ENCODE assay signal across 8 cellular contexts in genomic region chr3:12288466-12289129, GRCh38. TPM values are rescaled to one million over a fixed set of nuclear protein-coding genes. Genes with fewer than 3 reads are reported as not detected.
DNase-seq lines count a peak whose midpoint lies in the region; ATAC-seq, FAIRE-seq and TF ChIP-seq lines count a peak whose summit lies in the region.

Gene PPARG, plus strand, starts transcription at chr3:12289070. Its CDS starts 90,642 bp downstream, at chr3:12379712.

- no peak for TF ChIP-seq POLR2A in body of pancreas (IDR thresholded peaks at IDR 0.05)

- peak within 1 kb of the TSS; percentile 94 for H3K4me2 ChIP-seq in smooth muscle cell

- H3K9ac ChIP-seq in smooth muscle cell (ENCODE audit: low read depth) = peak within 1 kb of the TSS; percentile 48

- peaks cover 0 to 3% of the 10 kb centered on the region in 2 experiments for H3K9me3 ChIP-seq in CD4-positive, CD25-positive, alpha-beta regulatory T cell (ENCODE audit: control insufficient read depth in 2 of 2, low read length in 2 of 2)
- no peaks in the 10 kb centered on the region for H3K9me3 ChIP-seq in body of pancreas
- no peaks in the 10 kb centered on the region for H3K9me3 ChIP-seq in smooth muscle cell (replicated peaks; ENCODE audit: low read depth)

- peaks cover 27% of the 10 kb centered on the region for H3K27me3 ChIP-seq in CD4-positive, CD25-positive, alpha-beta regulatory T cell (ENCODE audit: control insufficient read depth, insufficient read depth, low read length)
- peaks cover 0 to 11% of the 10 kb centered on the region in 2 donors for H3K27me3 ChIP-seq in body of pancreas
- peaks cover 51% of the 10 kb centered on the region for H3K27me3 ChIP-seq in smooth muscle cell (ENCODE audit: low read depth)

- no peaks in the 10 kb centered on the region for H3K4me1 ChIP-seq in CD4-positive, CD25-positive, alpha-beta regulatory T cell (ENCODE audit: control insufficient read depth, insufficient read depth, low read length, poor library complexity, severe bottlenecking)
- peaks cover 13% of the 10 kb centered on the region for H3K4me1 ChIP-seq in body of pancreas
- H3K4me1 ChIP-seq in smooth muscle cell (ENCODE audit: low read depth) = peaks cover 3% of the 10 kb centered on the region

- ATAC-seq in CD4-positive, CD25-positive, alpha-beta regulatory T cell (ENCODE audit: low read depth in 2 of 2) = no peak
- peak; percentile 57 for ATAC-seq in body of pancreas

- H3K27me3 Mint-ChIP-seq in CD4-positive, CD25-positive, alpha-beta regulatory T cell = peaks cover 65% of the 10 kb centered on the region
- H3K27me3 Mint-ChIP-seq in HFFc6 (ENCODE audit: insufficient read depth) = peaks cover 6% of the 10 kb centered on the region; the same call in 1 of the 2 replicates

- no peaks in the 10 kb centered on the region for H4K20me1 ChIP-seq in smooth muscle cell (ENCODE audit: low read depth)

- H3K27ac Mint-ChIP-seq in CD4-positive, CD25-positive, alpha-beta regulatory T cell = no peak within 1 kb of the TSS
- peak within 1 kb of the TSS; percentile 48 for H3K27ac Mint-ChIP-seq in HFFc6

- intact Hi-C loops in body of pancreas (cut with DNase I) = no loop called here

- peak within 1 kb of the TSS in 3 of 4 donors; percentile 13 to 56 (median 22) for H3K4me3 Mint-ChIP-seq in CD4-positive, CD25-positive, alpha-beta regulatory T cell
- peak within 1 kb of the TSS; percentile 78 for H3K4me3 Mint-ChIP-seq in HFFc6

- no peaks in the 10 kb centered on the region for H3K79me2 ChIP-seq in smooth muscle cell (ENCODE audit: low read depth)

- no peaks in the 10 kb centered on the region for H3K36me3 ChIP-seq in CD4-positive, CD25-positive, alpha-beta regulatory T cell (ENCODE audit: control insufficient read depth, insufficient read depth, low read length)
- H3K36me3 ChIP-seq in body of pancreas (replicated peaks in 1 of 2; ENCODE audit: insufficient read depth in 1 of 2, low read depth in 2 of 2) (no peaks in the 10 kb centered on the region), smooth muscle cell (ENCODE audit: low read depth) (no peaks in the 10 kb centered on the region)

- no peak within 1 kb of the TSS for H3K4me3 ChIP-seq in CD4-positive, CD25-positive, alpha-beta regulatory T cell (ENCODE audit: low read depth, low read length)
- H3K4me3 ChIP-seq in body of pancreas = peak within 1 kb of the TSS in 1 of 2 donors; percentile 24
- peak within 1 kb of the TSS; percentile 64 for H3K4me3 ChIP-seq in smooth muscle cell

- H3K36me3 Mint-ChIP-seq in CD4-positive, CD25-positive, alpha-beta regulatory T cell = no peaks in the 10 kb centered on the region
- no peaks in the 10 kb centered on the region for H3K36me3 Mint-ChIP-seq in HFFc6 (ENCODE audit: low read depth)

- no peak for FAIRE-seq in GM19239 (lab: Jason Lieb, UNC)

- WGBS in body of pancreas, 2 donors = 0 to 2% methylated on average over 16 to 37 of the region's 50 CpGs
- WGBS in smooth muscle cell (ENCODE audit: low lambda C conversion rate) = under 1% methylated on average over 46 of the region's 50 CpGs

- H3K9me3 Mint-ChIP-seq in CD4-positive, CD25-positive, alpha-beta regulatory T cell = peaks cover 0 to 9% (median 0%) of the 10 kb centered on the region in 7 donors
- H3K9me3 Mint-ChIP-seq in HFFc6 = no peaks in the 10 kb centered on the region

- H3K4me1 Mint-ChIP-seq in CD4-positive, CD25-positive, alpha-beta regulatory T cell = peaks cover 0 to 10% (median 2%) of the 10 kb centered on the region in 4 donors
- H3K4me1 Mint-ChIP-seq in HFFc6 (ENCODE audit: low read depth) = peaks cover under 1% of the 10 kb centered on the region; the same call in 1 of the 2 replicates

- H2AFZ ChIP-seq in smooth muscle cell (ENCODE audit: low read depth) = peak within 1 kb of the TSS; percentile 72

- no peak within 1 kb of the TSS for H3K27ac ChIP-seq in CD4-positive, CD25-positive, alpha-beta regulatory T cell (ENCODE audit: insufficient read depth, low read length, poor library complexity, severe bottlenecking)
- H3K27ac ChIP-seq in body of pancreas = peak within 1 kb of the TSS in 3 of 4 donors; percentile 34 to 61 (median 40)
- no peak within 1 kb of the TSS for H3K27ac ChIP-seq in smooth muscle cell (ENCODE audit: low read depth)

- DNase-seq in CD4-positive, CD25-positive, alpha-beta regulatory T cell = no peak
- no peak for DNase-seq in HFFc6
- DNase-seq in body of pancreas = peak in 3 of 4 donors; percentile 12 to 15 (median 12)
- peak; percentile 53 for DNase-seq in iPS-NIHi7 (ENCODE audit: extremely low spot score)
- no peak for DNase-seq in smooth muscle cell (lab: John Stamatoyannopoulos, UW; ENCODE audit: unreplicated experiment)
- DNase-seq in GM19239 (ENCODE audit: insufficient read length, low spot score) = no peak
- DNase-seq in GF-D8 (lab: John Stamatoyannopoulos, UW) = no peak
- DNase-seq in activated effector memory CD4-positive, alpha-beta T cell treated with Interleukin-2 at 50 U/mL for 16 hours = no peak

- TF ChIP-seq CTCF in HFFc6 (IDR thresholded peaks at IDR 0.05) (no peak), body of pancreas (IDR thresholded peaks at IDR 0.05) (no peak), smooth muscle cell (IDR thresholded peaks at IDR 0.05; ENCODE audit: borderline replicate concordance, insufficient read depth, poor library complexity, severe bottlenecking) (no peak)

- H3F3A ChIP-seq in smooth muscle cell (ENCODE audit: low read depth) = no peaks in the 10 kb centered on the region

RNA-seq across cellular contexts. Expression of gene PPARG, which starts in this region (rescaled TPM):
- 0.64 TPM for total RNA-seq in CD4-positive, CD25-positive, alpha-beta regulatory T cell
- under 1 TPM in 2 of 4 donors, not detected in 2; 0.16 to 0.24 TPM for polyA plus RNA-seq in CD4-positive, CD25-positive, alpha-beta regulatory T cell
- 1 to 10 TPM; 3.7 to 4.8 (median 4.0) TPM for total RNA-seq in HFFc6 (2021; fragmentation: NEBNext Ultra II Directional; extraction: Animal tissue kit (Norgen Biotek cat#: 25700))
- total RNA-seq in body of pancreas (10 to 100 TPM in 1 of 2 donors, 1 to 10 TPM in 1; 5.4 to 44.2 TPM), smooth muscle cell (8.5 and 10.2 TPM in 2 replicates)
- 1.5 and 7.8 TPM in 2 replicates for polyA plus RNA-seq in smooth muscle cell

Comparison
In these comparisons a context has a peak if more than half of its experiments do, and no peak if none do; other contexts are left out.
1. DNase-seq: peak in body of pancreas (3 of 4) and iPS-NIHi7 (single experiment); none in CD4-positive, CD25-positive, alpha-beta regulatory T cell (0 of 3), HFFc6 (single experiment), smooth muscle cell (single experiment), GM19239 (single experiment), GF-D8 (single experiment) and activated effector memory CD4-positive, alpha-beta T cell treated with Interleukin-2 at 50 U/mL for 16 hours (single experiment).
2. H3K27ac ChIP-seq: peak in body of pancreas (3 of 4); none in CD4-positive, CD25-positive, alpha-beta regulatory T cell (single experiment) and smooth muscle cell (single experiment).